Comparison of ENCODE assay signal across 35 cellular contexts in genomic region chr2:233281553-233281952, GRCh38. TPM values are rescaled to one million over a fixed set of nuclear protein-coding genes. Genes with fewer than 3 reads are reported as not detected.
DNase-seq lines count a peak whose midpoint lies in the region; ATAC-seq and TF ChIP-seq lines count a peak whose summit lies in the region.
"Had no signal": no experiment of that assay in that cellular context is flagged by ENCODE, and none has a peak within 500 bp of the region (broad histone marks: within the 10 kb centered on the region; RNA-seq: fewer than 3 reads in every experiment).

No MANE protein-coding gene starts in this region.

- H3K79me2 ChIP-seq in GM23338 (replicated peaks; ENCODE audit: insufficient read depth): no peaks in the 10 kb centered on the region

- no peak overlapping the region for H3K27ac ChIP-seq in GM23338 (ENCODE audit: low read depth)
- H3K27ac ChIP-seq: esophagus muscularis mucosa, suprapubic skin, upper lobe of right lung, WERI-Rb-1 had no signal

- H3K27me3 Mint-ChIP-seq in activated CD4-positive, alpha-beta T cell treated with anti-CD3 and anti-CD28 coated beads, Interleukin-2, amount 10 ng/mL, durations not matched to agents 7 days and 5 days: no peaks in the 10 kb centered on the region
- no peaks in the 10 kb centered on the region for H3K27me3 Mint-ChIP-seq in T-helper 17 cell
- no peaks in the 10 kb centered on the region for H3K27me3 Mint-ChIP-seq in effector memory CD8-positive, alpha-beta T cell
- no peaks in the 10 kb centered on the region for H3K27me3 Mint-ChIP-seq in nephron progenitor cell (ENCODE audit: low read depth, poor library complexity)
- peaks cover 2% of the 10 kb centered on the region for H3K27me3 Mint-ChIP-seq in GM23338 (ENCODE audit: insufficient read depth, low read depth, poor library complexity)
- H3K27me3 Mint-ChIP-seq: activated CD4-positive, alpha-beta T cell treated with anti-CD3 and anti-CD28 coated beads, Interleukin-2, amount 10 ng/mL, durations not matched to agents 24 days and 14 days; naive B cell had no signal

- H3K9me3 Mint-ChIP-seq in activated CD4-positive, alpha-beta T cell treated with anti-CD3 and anti-CD28 coated beads, Interleukin-2, amount 10 ng/mL, durations not matched to agents 7 days and 5 days: no peaks in the 10 kb centered on the region
- no peaks in the 10 kb centered on the region for H3K9me3 Mint-ChIP-seq in effector memory CD8-positive, alpha-beta T cell
- H3K9me3 Mint-ChIP-seq in nephron progenitor cell: no peaks in the 10 kb centered on the region
- H3K9me3 Mint-ChIP-seq in GM23338: no peaks in the 10 kb centered on the region
- H3K9me3 Mint-ChIP-seq: activated CD4-positive, alpha-beta T cell treated with anti-CD3 and anti-CD28 coated beads, Interleukin-2, amount 10 ng/mL, durations not matched to agents 24 days and 14 days; mesothelial cell of epicardium; naive B cell had no signal

- H3K4me2 ChIP-seq in GM23338: no peak overlapping the region

- H3F3A ChIP-seq in GM23338 (replicated peaks; ENCODE audit: low read depth): no peaks in the 10 kb centered on the region

- ATAC-seq in T-helper 17 cell (no peak), GM23338 (no peak)
- ATAC-seq in effector memory CD8-positive, alpha-beta T cell (replicated peaks): no peak

- H3K36me3 ChIP-seq in GM23338 (ENCODE audit: insufficient read depth): peaks cover 70% of the 10 kb centered on the region

- TF ChIP-seq CTCF in nephron progenitor cell (IDR thresholded peaks at IDR 0.05) (no peak), GM23338 (conservative IDR thresholded peaks at IDR 0.05; ENCODE audit: low read depth in 2 of 2) (no peak)

- H3K9me2 ChIP-seq in GM23338 (ENCODE audit: insufficient read depth): no peaks in the 10 kb centered on the region

- peaks cover 9% of the 10 kb centered on the region for H3K4me1 Mint-ChIP-seq in activated CD4-positive, alpha-beta T cell treated with anti-CD3 and anti-CD28 coated beads, Interleukin-2, amount 10 ng/mL, durations not matched to agents 7 days and 5 days
- H3K4me1 Mint-ChIP-seq in T-helper 17 cell (peaks cover 16% of the 10 kb centered on the region), nephron progenitor cell (no peaks in the 10 kb centered on the region), GM23338 (no peaks in the 10 kb centered on the region)
- peaks cover 20 to 37% of the 10 kb centered on the region in 2 donors for H3K4me1 Mint-ChIP-seq in effector memory CD8-positive, alpha-beta T cell (ENCODE audit: low read depth in 2 of 2)

- H3K4me1 ChIP-seq in GM23338 (ENCODE audit: insufficient read depth): no peaks in the 10 kb centered on the region
- H3K4me1 ChIP-seq: suprapubic skin, upper lobe of right lung had no signal

- POLR2A ChIA-PET in activated CD4-positive, alpha-beta T cell treated with anti-CD3 and anti-CD28 coated beads, Interleukin-2, amount 10 ng/mL, durations not matched to agents 7 days and 5 days (lab: Charles Lee): no interaction called here

- peaks cover 11% of the 10 kb centered on the region for H4K20me1 ChIP-seq in GM23338 (replicated peaks; ENCODE audit: insufficient read depth)

- peak overlapping the region; percentile 17 for H3K27ac Mint-ChIP-seq in activated CD4-positive, alpha-beta T cell treated with anti-CD3 and anti-CD28 coated beads, Interleukin-2, amount 10 ng/mL, durations not matched to agents 7 days and 5 days
- H3K27ac Mint-ChIP-seq in T-helper 17 cell: peak overlapping the region; percentile 74
- peak overlapping the region; percentile 24 to 29 for H3K27ac Mint-ChIP-seq in effector memory CD8-positive, alpha-beta T cell
- peak overlapping the region; percentile 68 for H3K27ac Mint-ChIP-seq in nephron progenitor cell
- no peak overlapping the region for H3K27ac Mint-ChIP-seq in GM23338
- H3K27ac Mint-ChIP-seq: activated CD4-positive, alpha-beta T cell treated with anti-CD3 and anti-CD28 coated beads, Interleukin-2, amount 10 ng/mL, durations not matched to agents 24 days and 14 days; mesothelial cell of epicardium had no signal

- H3K9me3 ChIP-seq in T-helper 17 cell (ENCODE audit: control insufficient read depth, low read length, poor library complexity, severe bottlenecking): no peaks in the 10 kb centered on the region
- H3K9me3 ChIP-seq: esophagus muscularis mucosa, suprapubic skin, upper lobe of right lung had no signal

- no peaks in the 10 kb centered on the region for H3K27me3 ChIP-seq in GM23338 (ENCODE audit: insufficient read depth)
- H3K27me3 ChIP-seq: esophagus muscularis mucosa, suprapubic skin, upper lobe of right lung had no signal

- no peak for DNase-seq in activated CD4-positive, alpha-beta T cell treated with anti-CD3 and anti-CD28 coated beads, Interleukin-2, amount 10 ng/mL, durations not matched to agents 7 days and 5 days
- DNase-seq in activated CD4-positive, alpha-beta T cell treated with anti-CD3 and anti-CD28 coated beads, Interleukin-2, amount 50 U/mL, for 4 hours: no peak
- no peak for DNase-seq in T-helper 17 cell
- no peak for DNase-seq in effector memory CD8-positive, alpha-beta T cell
- DNase-seq in nephron progenitor cell: no peak
- DNase-seq in DMS79 treated with DMSO at 0.1 percent for 48 hours (lab: John Stamatoyannopoulos, UW): no peak
- no peak for DNase-seq in anterior cingulate cortex (lab: John Stamatoyannopoulos, UW)
- no peak for DNase-seq in GM23338 (ENCODE audit: low spot score)
- DNase-seq: activated CD4-positive, alpha-beta T cell treated with anti-CD3 and anti-CD28 coated beads, Interleukin-2, amount 10 ng/mL, durations not matched to agents 24 days and 14 days; activated CD8-positive, alpha-beta memory T cell treated with anti-CD3 and anti-CD28 coated beads, Interleukin-2, amount 50 U/mL, for 48 hours; activated effector memory CD4-positive, alpha-beta T cell treated with Interleukin-2 at 50 U/mL for 16 hours; central memory CD4-positive, alpha-beta T cell; dermis blood vessel endothelial cell; foreskin fibroblast; head of caudate nucleus; Karpas-422; naive B cell; NCI-H1436; NCI-H2081 treated with DMSO at 0.1 percent for 48 hours; NCI-H446 treated with DMSO at 0.1 percent for 48 hours; NCI-H774; SHP77 treated with DMSO at 0.1 percent for 48 hours; stimulated activated CD4-positive, alpha-beta T cell treated with anti-CD3 and anti-CD28 coated beads, Interleukin-15, amount 100 ng/mL, for 24 hours; stimulated activated CD4-positive, alpha-beta T cell treated with anti-CD3 and anti-CD28 coated beads, Interleukin-4, amount 100 ng/mL, for 4 hours; upper lobe of right lung; WERI-Rb-1 had no signal

- no peak overlapping the region for H3K4me3 ChIP-seq in GM23338
- H3K4me3 ChIP-seq: esophagus muscularis mucosa, suprapubic skin, upper lobe of right lung had no signal

- no peak overlapping the region for H2AFZ ChIP-seq in GM23338

- CTCF ChIA-PET in activated CD4-positive, alpha-beta T cell treated with anti-CD3 and anti-CD28 coated beads, Interleukin-2, amount 10 ng/mL, durations not matched to agents 7 days and 5 days (lab: Charles Lee): interaction anchor here (0.5 to 1.1 kb wide), 3 partner anchors 13 to 61 kb away, joined by 3 read pairs; no protein-coding TSS in a partner anchor

- H3K36me3 Mint-ChIP-seq in activated CD4-positive, alpha-beta T cell treated with anti-CD3 and anti-CD28 coated beads, Interleukin-2, amount 10 ng/mL, durations not matched to agents 7 days and 5 days (ENCODE audit: low read depth): peaks cover 72% of the 10 kb centered on the region
- H3K36me3 Mint-ChIP-seq in T-helper 17 cell (ENCODE audit: low read depth) (peaks cover 20% of the 10 kb centered on the region), nephron progenitor cell (ENCODE audit: low read depth) (peaks cover 55% of the 10 kb centered on the region), GM23338 (ENCODE audit: low read depth) (peaks cover 74% of the 10 kb centered on the region)
- peaks cover 100% of the 10 kb centered on the region for H3K36me3 Mint-ChIP-seq in effector memory CD8-positive, alpha-beta T cell (ENCODE audit: insufficient read depth)

- no peak overlapping the region for H3K4me3 Mint-ChIP-seq in activated CD4-positive, alpha-beta T cell treated with anti-CD3 and anti-CD28 coated beads, Interleukin-2, amount 10 ng/mL, durations not matched to agents 7 days and 5 days
- no peak overlapping the region for H3K4me3 Mint-ChIP-seq in T-helper 17 cell
- H3K4me3 Mint-ChIP-seq in effector memory CD8-positive, alpha-beta T cell: peak overlapping the region in 1 of 2 donors; percentile 4
- no peak overlapping the region for H3K4me3 Mint-ChIP-seq in nephron progenitor cell
- H3K4me3 Mint-ChIP-seq in GM23338: no peak overlapping the region
- H3K4me3 Mint-ChIP-seq: activated CD4-positive, alpha-beta T cell treated with anti-CD3 and anti-CD28 coated beads, Interleukin-2, amount 10 ng/mL, durations not matched to agents 24 days and 14 days; mesothelial cell of epicardium had no signal

TF ChIP-seq in GM23338, 12 proteins besides CTCF, POLR2A, EP300 and RAD21 (continues in another document):
- no peak for TF ChIP-seq ZNF331 (CRISPR knock-in tag; IDR thresholded peaks at IDR 0.05; ENCODE audit: low read depth)

RNA-seq across cellular contexts. Expression of gene SAG, which starts 26.1 kb away (rescaled TPM):
- not detected for total RNA-seq in activated CD4-positive, alpha-beta T cell treated with anti-CD3 and anti-CD28 coated beads, Interleukin-2, amount 10 ng/mL, durations not matched to agents 7 days and 5 days
- under 1 TPM; 0.10 to 0.25 TPM for total RNA-seq in T-helper 17 cell
- not detected in 2 replicates for total RNA-seq in GM23338 (2014; rRNA removed; shearing (Covaris generic))
- polyA plus RNA-seq in GM23338 (2016; fragmentation: Nextera tagmentation; extraction: Ambion mirVana): not detected in 2 replicates
- total RNA-seq: A172; activated CD4-positive, alpha-beta T cell treated with anti-CD3 and anti-CD28 coated beads, Interleukin-2, amount 10 ng/mL, durations not matched to agents 24 days and 14 days; Daoy; dermis blood vessel endothelial cell; esophagus muscularis mucosa; lower leg skin; mesothelial cell of epicardium; osteocyte; renal cortical epithelial cell; suprapubic skin; upper lobe of right lung had no signal
- polyA plus RNA-seq: keratinocyte had no signal

RNA-seq across cellular contexts. Expression of gene ATG16L1, which starts 30.1 kb away (rescaled TPM):
- total RNA-seq in activated CD4-positive, alpha-beta T cell treated with anti-CD3 and anti-CD28 coated beads, Interleukin-2, amount 10 ng/mL, durations not matched to agents 7 days and 5 days: 10 to 100 TPM; 52.6 to 55.4 TPM
- 100 to 1,000 TPM in 1 of 2 donors, 10 to 100 TPM in 1; 87.3 to 115 TPM for total RNA-seq in T-helper 17 cell
- 31.8 and 37.9 TPM in 2 replicates for total RNA-seq in GM23338 (2014; rRNA removed; shearing (Covaris generic))
- 12.3 and 15.3 TPM in 2 replicates for polyA plus RNA-seq in GM23338 (2016; fragmentation: Nextera tagmentation; extraction: Ambion mirVana)
